ENCODE assay signal across 8 cellular contexts in the genomic region with DNA sequence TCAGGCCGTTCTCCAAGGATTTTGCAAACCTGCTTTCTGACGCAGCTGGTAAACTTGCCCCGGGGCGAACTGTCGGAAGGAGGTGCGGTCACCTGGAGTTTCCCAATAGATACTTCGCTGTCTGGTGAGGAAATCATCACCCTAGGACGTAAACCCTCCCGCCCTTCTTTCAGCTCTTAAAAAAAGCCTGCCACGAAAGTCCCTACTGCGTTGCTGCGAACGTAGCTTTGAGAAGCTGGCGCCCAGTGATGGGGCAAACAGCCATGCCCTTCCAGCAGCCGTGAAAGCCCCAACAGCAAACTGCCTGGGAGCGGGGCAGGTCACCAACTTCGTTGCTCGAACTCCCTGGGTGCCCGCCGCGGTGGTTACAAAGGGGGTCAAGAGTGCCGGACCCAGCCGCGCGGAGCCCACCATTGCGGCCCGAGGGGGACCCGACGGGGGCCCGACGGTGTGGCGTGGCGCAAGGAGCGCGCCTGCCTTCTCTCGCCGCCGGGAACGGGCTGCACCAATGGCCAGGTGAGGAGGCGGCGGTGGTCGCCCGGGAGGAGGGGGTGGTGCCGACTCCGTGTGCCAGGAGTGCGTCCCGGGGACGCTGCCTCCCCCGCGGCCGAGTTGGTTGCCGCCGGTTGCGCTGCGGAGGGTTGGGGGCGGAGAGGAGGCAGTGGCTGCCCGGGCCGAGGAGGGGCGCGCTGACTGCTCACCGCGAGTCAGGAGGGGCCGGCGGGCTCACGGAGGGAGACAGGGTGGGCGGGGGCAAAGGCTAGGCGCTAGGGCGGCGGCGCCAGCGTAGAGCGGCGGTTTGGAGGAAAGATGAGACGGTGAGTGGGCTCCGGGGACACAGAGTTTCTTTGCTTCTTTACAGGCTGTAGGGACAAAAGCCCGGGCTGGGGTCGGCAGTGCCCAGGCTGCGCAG. TPM values are rescaled to one million over a fixed set of nuclear protein-coding genes. Genes with fewer than 3 reads are reported as not detected.
DNase-seq lines count a peak whose midpoint lies in the region; ATAC-seq and TF ChIP-seq lines count a peak whose summit lies in the region.

TSS of gene PHLDB2 (plus strand) at position 205 of the 913 bp plus-strand sequence. CDS start 24,813 bp downstream, outside the sequence.

- H3K4me1 Mint-ChIP-seq in Caco-2 (ENCODE audit: low read depth, unreplicated experiment), result peaks cover 45% of the 10 kb centered on the region

- no TSS peak for BruUV-seq in Caco-2 (replicated peaks; lab: Mats Ljungman, UMichigan)

- TF ChIP-seq CTCF in Caco-2 (IDR thresholded peaks at IDR 0.05; ENCODE audit: insufficient read depth in 1 of 2, low read depth in 1 of 2, low read length in 1 of 2, severe bottlenecking in 1 of 2, unreplicated experiment in 1 of 2) (peak in 1 of 2 experiments; percentile 18), mucosa of descending colon (IDR thresholded peaks at IDR 0.05) (no peak)

- no peaks in the 10 kb centered on the region for H3K9me3 Mint-ChIP-seq in Caco-2 (ENCODE audit: unreplicated experiment)

- H3K4me3 Mint-ChIP-seq in Caco-2 (ENCODE audit: unreplicated experiment), result peak within 1 kb of the TSS; percentile 93

- H3K27me3 Mint-ChIP-seq in Caco-2 (ENCODE audit: insufficient read depth, unreplicated experiment), result no peaks in the 10 kb centered on the region

- H3K27ac Mint-ChIP-seq in Caco-2 (ENCODE audit: unreplicated experiment), result peak within 1 kb of the TSS; percentile 80

- peaks cover 33% of the 10 kb centered on the region for H3K36me3 Mint-ChIP-seq in Caco-2 (ENCODE audit: insufficient read depth, unreplicated experiment)

- DNase-seq in Caco-2 (peak; percentile 82 to 85), HCEC 1CT (peak; percentile 59), NCI-H524 (lab: John Stamatoyannopoulos, UW) (peak; percentile 37 to 77), mucosa of descending colon (peak; percentile 46 to 78 (median 70))
- peak; percentile 41 for DNase-seq in activated CD8-positive, alpha-beta memory T cell treated with anti-CD3 and anti-CD28 coated beads, Interleukin-2, amount 50 U/mL, for 1 hour (ENCODE audit: extremely low read depth)
- DNase-seq in stimulated activated CD8-positive, alpha-beta memory T cell treated with anti-CD3 and anti-CD28 coated beads, Interleukin-7, amount 100 ng/mL, for 4 hours (ENCODE audit: low read depth in 2 of 2), result peak; percentile 29 to 75

- no peaks in the 10 kb centered on the region for H3K9me3 ChIP-seq in Caco-2
- H3K9me3 ChIP-seq in endocrine pancreas (ENCODE audit: control insufficient read depth, low read length), result no peaks in the 10 kb centered on the region
- H3K9me3 ChIP-seq in mucosa of descending colon, result no peaks in the 10 kb centered on the region

- H3K9ac ChIP-seq in endocrine pancreas (ENCODE audit: control insufficient read depth, insufficient read depth, low read length), result peak within 1 kb of the TSS; percentile 86

- POLR2A ChIA-PET in Caco-2 (lab: Charles Lee), result interaction anchor here (1.0 to 1.4 kb wide), 3 partner anchors 11 to 127 kb away, joined by 3 to 16 read pairs (median 4); no protein-coding TSS in a partner anchor

- CTCF ChIA-PET in Caco-2 (lab: Charles Lee), result interaction anchor here (0.8 to 1.5 kb wide), 16 partner anchors 11 to 281 kb away, joined by 3 to 21 read pairs (median 4); no protein-coding TSS in a partner anchor

- ATAC-seq in mucosa of descending colon (peak; percentile 76), HG03457 (IDR thresholded peaks at IDR 0.05; ENCODE audit: unreplicated experiment) (no peak)

- H3K4me1 ChIP-seq in Caco-2, result peaks cover 16% of the 10 kb centered on the region
- H3K4me1 ChIP-seq in endocrine pancreas (ENCODE audit: control insufficient read depth, insufficient read depth, low read length), result peaks cover 16% of the 10 kb centered on the region
- peaks cover 13% of the 10 kb centered on the region for H3K4me1 ChIP-seq in mucosa of descending colon (ENCODE audit: low read depth)

- H3K27me3 ChIP-seq in Caco-2 (replicated peaks; ENCODE audit: control insufficient read depth, insufficient read depth, low read length) (no peaks in the 10 kb centered on the region), endocrine pancreas (ENCODE audit: control insufficient read depth, insufficient read depth, low read length) (no peaks in the 10 kb centered on the region)

- H3K36me3 ChIP-seq in Caco-2 (ENCODE audit: control insufficient read depth, insufficient read depth, low read length) (no peaks in the 10 kb centered on the region), endocrine pancreas (ENCODE audit: control insufficient read depth, insufficient read depth, low read length) (no peaks in the 10 kb centered on the region), mucosa of descending colon (ENCODE audit: low read depth) (no peaks in the 10 kb centered on the region)

- intact Hi-C loops in Caco-2 (cut with micrococcal nuclease; ENCODE audit: unreplicated experiment) (no loop called here), mucosa of descending colon (cut with DNase I, micrococcal nuclease) (loop anchor here (5.0 to 10.0 kb wide), 2 partner anchors 57 to 105 kb away; no protein-coding TSS in a partner anchor)

- H3K4me3 ChIP-seq in Caco-2 (ENCODE audit: low read depth, low read length) (peak within 1 kb of the TSS; percentile 95), endocrine pancreas (ENCODE audit: control insufficient read depth, insufficient read depth, low read length) (peak within 1 kb of the TSS; percentile 72), mucosa of descending colon (peak within 1 kb of the TSS; percentile 25)

RNA-seq across cellular contexts. Expression of gene PHLDB2, which starts in this region (rescaled TPM):
- total RNA-seq in Caco-2 (2022) (59.9 and 60.5 TPM in 2 replicates), mucosa of descending colon (10 to 100 TPM in 2 of 3 donors, 1 to 10 TPM in 1; 9.4 to 90.2 (median 17.7) TPM)

Comparison
In these comparisons a context has a peak if more than half of its experiments do, and no peak if none do; other contexts are left out.
1. H3K4me3 ChIP-seq: peak in every context shown above with its lines; median percentile 95 in Caco-2; 72 in endocrine pancreas; 25 in mucosa of descending colon.